33 cellular contexts compared by ENCODE assay signal in genomic region chr2:213177685-213178084, GRCh38.
"Had no signal": no experiment of that assay in that cellular context is flagged by ENCODE, and none has a peak within 500 bp of the region (broad histone marks: within the 10 kb centered on the region; RNA-seq: fewer than 3 reads in every experiment).

No MANE protein-coding gene starts in this region.

- H3K27me3 Mint-ChIP-seq: activated B cell treated with CpG ODN at 0.5 μM for 24 hours; activated CD4-positive, alpha-beta memory T cell treated with anti-CD3 and anti-CD28 coated beads for 36 hours; activated CD8-positive, alpha-beta memory T cell treated with anti-CD3 and anti-CD28 coated beads, Interleukin-2, amount 10 ng/mL, durations not matched to agents 7 days and 5 days; activated naive CD4-positive, alpha-beta T cell treated with anti-CD3 and anti-CD28 coated beads, Interleukin-2, amount 10 ng/mL, durations not matched to agents 7 days and 5 days; central memory CD8-positive, alpha-beta T cell; effector memory CD8-positive, alpha-beta T cell had no signal

- H3K36me3 ChIP-seq: ascending aorta, breast epithelium, esophagus squamous epithelium, WERI-Rb-1 had no signal

- H3K27ac Mint-ChIP-seq: activated B cell treated with CpG ODN at 0.5 μM for 24 hours; activated CD4-positive, alpha-beta memory T cell treated with anti-CD3 and anti-CD28 coated beads for 36 hours; activated CD4-positive, alpha-beta T cell treated with anti-CD3 and anti-CD28 coated beads, Interleukin-2, amount 10 ng/mL, durations not matched to agents 24 days and 14 days; activated CD8-positive, alpha-beta memory T cell treated with anti-CD3 and anti-CD28 coated beads, Interleukin-2, amount 10 ng/mL, durations not matched to agents 7 days and 5 days; activated CD8-positive, alpha-beta T cell treated with anti-CD3 and anti-CD28 coated beads, Interleukin-2, amount 10 ng/mL, durations not matched to agents 7 days and 5 days; activated naive CD4-positive, alpha-beta T cell treated with anti-CD3 and anti-CD28 coated beads, Interleukin-2, amount 10 ng/mL, durations not matched to agents 7 days and 5 days; activated naive CD4-positive, alpha-beta T cell treated with anti-CD3 and anti-CD28 coated beads, Interleukin-2, amount 50 U/mL, for 72 hours; activated naive CD8-positive, alpha-beta T cell treated with anti-CD3 and anti-CD28 coated beads, Interleukin-2, amount 10 ng/mL, durations not matched to agents 7 days and 5 days; activated T-helper 1 cell treated with anti-CD3 and anti-CD28 coated beads, Interleukin-12 subunit alpha, Interleukin-12 subunit beta, Interleukin-2, Interleukin-4 antibody, amounts not matched to agents 30 ng/mL and 10 ng/mL and 1 ng/mL, durations not matched to agents 14 hours and 24 hours and 36 hours; activated T-helper 2 cell treated with anti-CD3 and anti-CD28 coated beads, Interferon-gamma antibody, Interleukin-2, Interleukin-4, amounts not matched to agents 10 μg/mL and 5 μg/mL and 100 μg/mL, durations not matched to agents 14 hours and 24 hours and 36 hours; brain; effector memory CD8-positive, alpha-beta T cell; T-helper 17 cell; T-helper 2 cell treated with Interferon-gamma antibody and Interleukin-4, amounts not matched to agents 5 μg/mL and 100 μg/mL, for 36 hours had no signal

- H3K4me3 ChIP-seq: ascending aorta, breast epithelium, esophagus squamous epithelium had no signal

- ATAC-seq: activated CD4-positive, CD25-positive, alpha-beta regulatory T cell treated with anti-CD3 and anti-CD28 coated beads, Interleukin-2, amount 50 U/mL, for 24 hours; activated CD8-positive, alpha-beta memory T cell treated with anti-CD3 and anti-CD28 coated beads, Interleukin-2, amount 10 ng/mL, durations not matched to agents 7 days and 5 days; activated CD8-positive, alpha-beta T cell treated with anti-CD3 and anti-CD28 coated beads, Interleukin-2, amount 10 ng/mL, durations not matched to agents 7 days and 5 days; activated naive CD4-positive, alpha-beta T cell treated with anti-CD3 and anti-CD28 coated beads, Interleukin-2, amount 50 U/mL, for 72 hours; effector memory CD8-positive, alpha-beta T cell; T-helper 17 cell had no signal

- H3K27me3 ChIP-seq: ascending aorta, breast epithelium, esophagus squamous epithelium had no signal

- H3K4me3 Mint-ChIP-seq: activated B cell treated with CpG ODN at 0.5 μM for 24 hours; activated CD4-positive, alpha-beta memory T cell treated with anti-CD3 and anti-CD28 coated beads for 36 hours; activated CD4-positive, alpha-beta T cell treated with anti-CD3 and anti-CD28 coated beads, Interleukin-2, amount 10 ng/mL, durations not matched to agents 24 days and 14 days; activated CD8-positive, alpha-beta memory T cell treated with anti-CD3 and anti-CD28 coated beads, Interleukin-2, amount 10 ng/mL, durations not matched to agents 7 days and 5 days; activated CD8-positive, alpha-beta T cell treated with anti-CD3 and anti-CD28 coated beads, Interleukin-2, amount 10 ng/mL, durations not matched to agents 7 days and 5 days; activated naive CD4-positive, alpha-beta T cell treated with anti-CD3 and anti-CD28 coated beads, Interleukin-2, amount 10 ng/mL, durations not matched to agents 7 days and 5 days; activated naive CD8-positive, alpha-beta T cell treated with anti-CD3 and anti-CD28 coated beads, Interleukin-2, amount 10 ng/mL, durations not matched to agents 7 days and 5 days; activated T-helper 1 cell treated with anti-CD3 and anti-CD28 coated beads, Interleukin-12 subunit alpha, Interleukin-12 subunit beta, Interleukin-2, Interleukin-4 antibody, amounts not matched to agents 30 ng/mL and 10 ng/mL and 1 ng/mL, durations not matched to agents 14 hours and 24 hours and 36 hours; brain; central memory CD8-positive, alpha-beta T cell; effector memory CD8-positive, alpha-beta T cell; T-helper 17 cell; T-helper 2 cell treated with Interferon-gamma antibody and Interleukin-4, amounts not matched to agents 5 μg/mL and 100 μg/mL, for 36 hours had no signal

- H3K36me3 Mint-ChIP-seq: activated CD4-positive, alpha-beta memory T cell treated with anti-CD3 and anti-CD28 coated beads for 36 hours; activated CD8-positive, alpha-beta memory T cell treated with anti-CD3 and anti-CD28 coated beads, Interleukin-2, amount 10 ng/mL, durations not matched to agents 7 days and 5 days; activated naive CD4-positive, alpha-beta T cell treated with anti-CD3 and anti-CD28 coated beads, Interleukin-2, amount 10 ng/mL, durations not matched to agents 7 days and 5 days; activated naive CD4-positive, alpha-beta T cell treated with anti-CD3 and anti-CD28 coated beads, Interleukin-2, amount 50 U/mL, for 72 hours; activated naive CD8-positive, alpha-beta T cell treated with anti-CD3 and anti-CD28 coated beads, Interleukin-2, amount 10 ng/mL, durations not matched to agents 7 days and 5 days; brain had no signal

- DNase-seq: activated B cell treated with CpG ODN at 0.5 μM for 24 hours; activated CD4-positive, alpha-beta memory T cell treated with anti-CD3 and anti-CD28 coated beads for 36 hours; activated CD4-positive, alpha-beta T cell treated with anti-CD3 and anti-CD28 coated beads, Interleukin-2, amount 10 ng/mL, durations not matched to agents 24 days and 14 days; activated CD8-positive, alpha-beta memory T cell treated with anti-CD3 and anti-CD28 coated beads, Interleukin-2, amount 10 ng/mL, durations not matched to agents 7 days and 5 days; activated CD8-positive, alpha-beta memory T cell treated with anti-CD3 and anti-CD28 coated beads, Interleukin-2, amount 50 U/mL, for 4 hours; activated CD8-positive, alpha-beta T cell treated with anti-CD3 and anti-CD28 coated beads, Interleukin-2, amount 10 ng/mL, durations not matched to agents 7 days and 5 days; activated gamma-delta T cell; activated naive CD4-positive, alpha-beta T cell; activated naive CD4-positive, alpha-beta T cell treated with anti-CD3 and anti-CD28 coated beads, Interleukin-2, amount 10 ng/mL, durations not matched to agents 7 days and 5 days; activated naive CD8-positive, alpha-beta T cell treated with anti-CD3 and anti-CD28 coated beads, Interleukin-2, amount 10 ng/mL, durations not matched to agents 7 days and 5 days; activated T-cell treated with anti-CD3 and anti-CD28 coated beads, Interleukin-2, amount 50 U/mL, for 1 hour; activated T-cell treated with anti-CD3 and anti-CD28 coated beads, Interleukin-2, amount 50 U/mL, for 48 hours; cortex of kidney; dermis blood vessel endothelial cell; effector CD4-positive, alpha-beta T cell; effector memory CD8-positive, alpha-beta T cell; esophagus squamous epithelium; foreskin melanocyte; head of caudate nucleus; T-helper 1 cell; T-helper 17 cell; T1000; WERI-Rb-1 had no signal

- H3K4me1 ChIP-seq: ascending aorta, breast epithelium, esophagus squamous epithelium had no signal

- H3K9me3 ChIP-seq: ascending aorta, breast epithelium, esophagus squamous epithelium had no signal

- H3K27ac ChIP-seq: ascending aorta, breast epithelium, epithelial cell of prostate, WERI-Rb-1 had no signal

- H3K9me3 Mint-ChIP-seq: activated B cell treated with CpG ODN at 0.5 μM for 24 hours; activated CD4-positive, alpha-beta memory T cell treated with anti-CD3 and anti-CD28 coated beads for 36 hours; activated CD4-positive, alpha-beta T cell treated with anti-CD3 and anti-CD28 coated beads, Interleukin-2, amount 10 ng/mL, durations not matched to agents 24 days and 14 days; activated naive CD4-positive, alpha-beta T cell treated with anti-CD3 and anti-CD28 coated beads, Interleukin-2, amount 10 ng/mL, durations not matched to agents 7 days and 5 days; activated naive CD8-positive, alpha-beta T cell treated with anti-CD3 and anti-CD28 coated beads, Interleukin-2, amount 10 ng/mL, durations not matched to agents 7 days and 5 days; activated T-helper 1 cell treated with anti-CD3 and anti-CD28 coated beads, Interleukin-12 subunit alpha, Interleukin-12 subunit beta, Interleukin-2, Interleukin-4 antibody, amounts not matched to agents 30 ng/mL and 10 ng/mL and 1 ng/mL, durations not matched to agents 14 hours and 24 hours and 36 hours; activated T-helper 2 cell treated with anti-CD3 and anti-CD28 coated beads, Interferon-gamma antibody, Interleukin-2, Interleukin-4, amounts not matched to agents 10 μg/mL and 5 μg/mL and 100 μg/mL, durations not matched to agents 14 hours and 24 hours and 36 hours; central memory CD8-positive, alpha-beta T cell; effector memory CD8-positive, alpha-beta T cell; T-helper 2 cell treated with Interferon-gamma antibody and Interleukin-4, amounts not matched to agents 5 μg/mL and 100 μg/mL, for 36 hours had no signal

- H3K4me1 Mint-ChIP-seq: activated CD4-positive, alpha-beta T cell treated with anti-CD3 and anti-CD28 coated beads, Interleukin-2, amount 10 ng/mL, durations not matched to agents 24 days and 14 days; activated CD8-positive, alpha-beta memory T cell treated with anti-CD3 and anti-CD28 coated beads, Interleukin-2, amount 10 ng/mL, durations not matched to agents 7 days and 5 days; activated naive CD4-positive, alpha-beta T cell treated with anti-CD3 and anti-CD28 coated beads, Interleukin-2, amount 10 ng/mL, durations not matched to agents 7 days and 5 days; activated naive CD8-positive, alpha-beta T cell treated with anti-CD3 and anti-CD28 coated beads, Interleukin-2, amount 10 ng/mL, durations not matched to agents 7 days and 5 days; brain; central memory CD8-positive, alpha-beta T cell; T-helper 17 cell had no signal
